ENCODE assay signal across 13 cellular contexts in the genomic region with DNA sequence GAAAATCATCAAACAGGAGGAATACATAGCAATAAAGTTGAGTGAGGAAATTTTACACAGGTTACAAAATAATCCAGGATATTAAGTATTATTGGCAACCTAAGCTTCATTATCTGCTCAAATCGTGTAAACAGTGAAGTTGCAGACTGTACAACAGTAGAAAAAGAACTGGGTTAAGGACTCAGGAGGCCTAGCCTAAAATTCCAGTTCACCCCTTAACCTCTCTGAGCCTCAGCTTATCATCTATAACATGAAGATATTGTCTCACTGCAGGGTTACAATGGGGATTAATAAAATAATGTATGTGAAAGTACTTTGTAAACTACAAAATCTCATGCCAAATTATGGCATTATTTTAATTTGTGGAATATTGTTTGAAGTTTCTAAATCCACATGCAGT. TPM values are rescaled to one million over a fixed set of nuclear protein-coding genes. Genes with fewer than 3 reads are reported as not detected.
DNase-seq lines count a peak whose midpoint lies in the region; ATAC-seq and TF ChIP-seq lines count a peak whose summit lies in the region.
"Had no signal": no experiment of that assay in that cellular context is flagged by ENCODE, and none has a peak within 500 bp of the region (broad histone marks: within the 10 kb centered on the region; RNA-seq: fewer than 3 reads in every experiment).

No MANE protein-coding gene starts in this region.

- intact Hi-C loops in esophagus muscularis mucosa (cut with DNase I) (no loop called here), sigmoid colon (cut with DNase I) (no loop called here), dorsolateral prefrontal cortex (cut with DNase I) (no loop called here)

- no peaks in the 10 kb centered on the region; the same call in 1 of the 2 replicates for H4K20me1 ChIP-seq in Karpas-422 (ENCODE audit: insufficient read depth, low read depth, low read length)

- H2AFZ ChIP-seq in Karpas-422 (ENCODE audit: low read length) = no peak overlapping the region

- H3K9me2 ChIP-seq in Karpas-422 (replicated peaks; ENCODE audit: insufficient read depth, low read length) = no peaks in the 10 kb centered on the region

- TF ChIP-seq CTCF in GM12865 (IDR thresholded peaks at IDR 0.05; ENCODE audit: insufficient read depth, low read depth, low read length, missing control alignments) = no peak
- TF ChIP-seq CTCF in esophagus muscularis mucosa (IDR thresholded peaks at IDR 0.05) = no peak
- TF ChIP-seq CTCF in sigmoid colon (IDR thresholded peaks at IDR 0.05) = no peak
- TF ChIP-seq CTCF in dorsolateral prefrontal cortex (IDR thresholded peaks at IDR 0.05 in 54 of 56, conservative IDR thresholded peaks at IDR 0.05 in 2 of 56; ENCODE audit: low read depth in 1 of 56, partially characterized antibody in 56 of 56) = no peak

- H3K36me3 ChIP-seq in Karpas-422 (ENCODE audit: insufficient read depth, low read length) (peaks cover 4% of the 10 kb centered on the region; the same call in 1 of the 2 replicates), esophagus muscularis mucosa (no peaks in the 10 kb centered on the region), sigmoid colon (no peaks in the 10 kb centered on the region)

- 37% methylated on average over 1 of the region's 1 CpG for WGBS in esophagus muscularis mucosa
- 50 to 60% methylated on average over 1 of the region's 1 CpG for whole genome bisulfite sequencing in sigmoid colon, 2 donors

- H3K4me1 ChIP-seq in Karpas-422 (ENCODE audit: low read length) (peaks cover 37% of the 10 kb centered on the region), esophagus muscularis mucosa (peaks cover 8 to 24% (median 21%) of the 10 kb centered on the region in 4 donors), sigmoid colon (peaks cover 0 to 7% (median 2%) of the 10 kb centered on the region in 4 donors)

- peak overlapping the region; percentile 69 for H3K4me2 ChIP-seq in Karpas-422 (ENCODE audit: low read depth, low read length, poor library complexity, severe bottlenecking)

- TF ChIP-seq EP300 in esophagus muscularis mucosa (IDR thresholded peaks at IDR 0.05) = no peak
- TF ChIP-seq EP300 in sigmoid colon (IDR thresholded peaks at IDR 0.05) = no peak

- H3K27me3 ChIP-seq in Karpas-422 (ENCODE audit: low read length) (no peaks in the 10 kb centered on the region), esophagus muscularis mucosa (no peaks in the 10 kb centered on the region), sigmoid colon (no peaks in the 10 kb centered on the region), dorsolateral prefrontal cortex (no peaks in the 10 kb centered on the region)

- H3K4me3 ChIP-seq in GM12865 (ENCODE audit: low read depth, low read length) (peak overlapping the region; percentile 44), Karpas-422 (ENCODE audit: low read length) (peak overlapping the region; percentile 48), esophagus muscularis mucosa (peak overlapping the region; percentile 10 to 34 (median 28)), sigmoid colon (peak overlapping the region in 2 of 4 donors; percentile 3 to 15), dorsolateral prefrontal cortex (no peak overlapping the region)

- peak overlapping the region; percentile 82 for H3K27ac ChIP-seq in Karpas-422 (ENCODE audit: low read length)
- H3K27ac ChIP-seq in esophagus muscularis mucosa (replicated peaks in 1 of 4) = peak overlapping the region in 3 of 4 donors; percentile 11 to 54 (median 40)
- H3K27ac ChIP-seq in sigmoid colon = peak overlapping the region in 3 of 4 donors; percentile 3 to 36 (median 31)
- H3K27ac ChIP-seq in dorsolateral prefrontal cortex = no peak overlapping the region

- DNase-seq in GM12865 (ENCODE audit: low read depth) (no peak), Karpas-422 (no peak), esophagus muscularis mucosa (ENCODE audit: extremely low spot score) (no peak), sigmoid colon (no peak), GF-D8 (lab: John Stamatoyannopoulos, UW) (no peak), dorsolateral prefrontal cortex (no peak)
- DNase-seq: activated effector memory CD4-positive, alpha-beta T cell treated with Interleukin-2 at 50 U/mL for 16 hours; head of caudate nucleus; midbrain; NCI-H1694 treated with DMSO at 0.1 percent for 48 hours had no signal

- peak overlapping the region; percentile 53 for H3K9ac ChIP-seq in Karpas-422 (ENCODE audit: low read length)

- H3K9me3 ChIP-seq in Karpas-422 (ENCODE audit: low read length) (no peaks in the 10 kb centered on the region), esophagus muscularis mucosa (no peaks in the 10 kb centered on the region), sigmoid colon (no peaks in the 10 kb centered on the region)

- no peak for TF ChIP-seq POLR2A in esophagus muscularis mucosa (IDR thresholded peaks at IDR 0.05; ENCODE audit: low read depth)
- TF ChIP-seq POLR2A in sigmoid colon (IDR thresholded peaks at IDR 0.05) = no peak

- peaks cover 99% of the 10 kb centered on the region for H3K79me2 ChIP-seq in Karpas-422 (ENCODE audit: low read length)

- ATAC-seq in GM19397 (IDR thresholded peaks at IDR 0.05; ENCODE audit: unreplicated experiment) (no peak), GM19452 (IDR thresholded peaks at IDR 0.05; ENCODE audit: unreplicated experiment) (no peak)
- ATAC-seq: sciatic nerve had no signal

RNA-seq across cellular contexts. Expression of gene DDHD1, which starts 26.0 kb away (rescaled TPM):
- total RNA-seq in Karpas-422 (2014; rRNA removed; shearing (Covaris generic); ENCODE audit: low replicate concordance) = 66.1 and 127 TPM in 2 replicates
- 10 to 100 TPM; 15.4 to 19.9 (median 16.2) TPM for total RNA-seq in esophagus muscularis mucosa
- 10 to 100 TPM; 15.2 to 21.4 (median 17.9) TPM for total RNA-seq in sigmoid colon
- 1 to 10 TPM; 1.2 to 4.8 (median 1.2) TPM for polyA plus RNA-seq in sigmoid colon
- 10 to 100 TPM; 26.9 to 70.6 (median 49.7) TPM for total RNA-seq in dorsolateral prefrontal cortex

Comparison
In these comparisons a context has a peak if more than half of its experiments do, and no peak if none do; other contexts are left out.
1. H3K4me3 ChIP-seq: peak in GM12865 (single experiment), Karpas-422 (single experiment) and esophagus muscularis mucosa (4 of 4); none in dorsolateral prefrontal cortex (0 of 59).
2. H3K27ac ChIP-seq: peak in Karpas-422 (single experiment), esophagus muscularis mucosa (3 of 4) and sigmoid colon (3 of 4); none in dorsolateral prefrontal cortex (0 of 59).